In genomic region chr1:223142795-223143759, GRCh38 we compare ENCODE assay signal across 1 cellular context.
A peak's percentile ranks its signal among the peaks of the same experiment; 100 is the strongest.
TF ChIP-seq lines count a peak whose summit lies in the region.

Gene TLR5, minus strand, starts transcription at chr1:223143248. Its CDS starts 30,217 bp downstream, at chr1:223113031.

TF ChIP-seq in HCT116, 20 proteins besides CTCF, POLR2A, EP300 and RAD21 (continued from another document):
- no peak for TF ChIP-seq TCF7L2 (IDR thresholded peaks at IDR 0.05; ENCODE audit: borderline replicate concordance, extremely low read depth, insufficient read depth, insufficient read length)
- no peak for TF ChIP-seq EZH2 (IDR thresholded peaks at IDR 0.05)
- TF ChIP-seq SP1 (IDR thresholded peaks at IDR 0.05; ENCODE audit: low read depth): 0 out of 2 replicates have a peak, but pooled peaks have one; percentile 38
- no peak for TF ChIP-seq CEBPB (IDR thresholded peaks at IDR 0.05; ENCODE audit: low read depth)
- peak; percentile 73 for TF ChIP-seq EGR1 (IDR thresholded peaks at IDR 0.05; ENCODE audit: low read depth)
- no peak for TF ChIP-seq ELF1 (IDR thresholded peaks at IDR 0.05; ENCODE audit: borderline replicate concordance, low read depth)
- TF ChIP-seq YY1 (IDR thresholded peaks at IDR 0.05; ENCODE audit: extremely low read depth, insufficient replicate concordance, low read depth, low read length): peak; percentile 21
- TF ChIP-seq ZNF274 (IDR thresholded peaks at IDR 0.05; ENCODE audit: low read depth, low read length): no peak
- TF ChIP-seq JUND (IDR thresholded peaks at IDR 0.05): no peak
- TF ChIP-seq CBX3 (IDR thresholded peaks at IDR 0.05; ENCODE audit: low read depth): no peak
- no peak for TF ChIP-seq EZH2phosphoT487 (IDR thresholded peaks at IDR 0.05; ENCODE audit: borderline replicate concordance)
- TF ChIP-seq MAX (IDR thresholded peaks at IDR 0.05): peak; percentile 73; the same call in 1 of the 2 replicates
- no peak for TF ChIP-seq REST (IDR thresholded peaks at IDR 0.05; ENCODE audit: low read depth)
- TF ChIP-seq POLR2AphosphoS5 (IDR thresholded peaks at IDR 0.05; ENCODE audit: low read depth, low read length): peak; percentile 86
- TF ChIP-seq ZFX (IDR thresholded peaks at IDR 0.05): peak; percentile 44; the same call in 1 of the 2 replicates
- no peak for TF ChIP-seq FOSL1 (IDR thresholded peaks at IDR 0.05; ENCODE audit: low read depth)
- no peak for TF ChIP-seq ATF3 (IDR thresholded peaks at IDR 0.05)
- no peak for TF ChIP-seq SIN3A (IDR thresholded peaks at IDR 0.05; ENCODE audit: low read depth)
- no peak for TF ChIP-seq SRF (IDR thresholded peaks at IDR 0.05; ENCODE audit: low read depth)
